In the genomic region with DNA sequence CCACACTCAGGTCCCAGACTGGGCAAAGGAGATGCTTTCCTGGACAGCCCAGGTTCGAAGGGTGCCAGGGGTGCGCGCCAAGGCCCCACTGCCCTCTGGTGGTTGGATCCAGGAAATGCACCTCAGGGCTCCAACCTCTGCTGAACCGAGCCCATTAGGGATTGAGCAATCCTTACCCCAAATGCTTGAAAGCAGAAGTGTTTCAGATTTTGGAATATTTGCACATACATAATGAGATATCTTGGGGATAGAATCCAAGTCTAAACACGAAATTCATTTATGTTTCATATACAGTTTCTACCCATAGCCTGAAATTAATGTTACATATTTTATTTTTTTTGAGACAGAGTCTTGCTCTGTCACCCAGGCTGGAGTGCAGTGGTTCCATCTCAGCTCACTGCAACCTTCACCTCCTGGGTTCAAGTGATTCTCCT, we compare ENCODE assay signal across 1 cellular context.
TF ChIP-seq lines count a peak whose summit lies in the region.

No MANE protein-coding gene starts in this region.

TF ChIP-seq in K562, 482 proteins besides CTCF, POLR2A, EP300 and RAD21 (continued from another document and continues in another):
- TF ChIP-seq, protein P1, sequence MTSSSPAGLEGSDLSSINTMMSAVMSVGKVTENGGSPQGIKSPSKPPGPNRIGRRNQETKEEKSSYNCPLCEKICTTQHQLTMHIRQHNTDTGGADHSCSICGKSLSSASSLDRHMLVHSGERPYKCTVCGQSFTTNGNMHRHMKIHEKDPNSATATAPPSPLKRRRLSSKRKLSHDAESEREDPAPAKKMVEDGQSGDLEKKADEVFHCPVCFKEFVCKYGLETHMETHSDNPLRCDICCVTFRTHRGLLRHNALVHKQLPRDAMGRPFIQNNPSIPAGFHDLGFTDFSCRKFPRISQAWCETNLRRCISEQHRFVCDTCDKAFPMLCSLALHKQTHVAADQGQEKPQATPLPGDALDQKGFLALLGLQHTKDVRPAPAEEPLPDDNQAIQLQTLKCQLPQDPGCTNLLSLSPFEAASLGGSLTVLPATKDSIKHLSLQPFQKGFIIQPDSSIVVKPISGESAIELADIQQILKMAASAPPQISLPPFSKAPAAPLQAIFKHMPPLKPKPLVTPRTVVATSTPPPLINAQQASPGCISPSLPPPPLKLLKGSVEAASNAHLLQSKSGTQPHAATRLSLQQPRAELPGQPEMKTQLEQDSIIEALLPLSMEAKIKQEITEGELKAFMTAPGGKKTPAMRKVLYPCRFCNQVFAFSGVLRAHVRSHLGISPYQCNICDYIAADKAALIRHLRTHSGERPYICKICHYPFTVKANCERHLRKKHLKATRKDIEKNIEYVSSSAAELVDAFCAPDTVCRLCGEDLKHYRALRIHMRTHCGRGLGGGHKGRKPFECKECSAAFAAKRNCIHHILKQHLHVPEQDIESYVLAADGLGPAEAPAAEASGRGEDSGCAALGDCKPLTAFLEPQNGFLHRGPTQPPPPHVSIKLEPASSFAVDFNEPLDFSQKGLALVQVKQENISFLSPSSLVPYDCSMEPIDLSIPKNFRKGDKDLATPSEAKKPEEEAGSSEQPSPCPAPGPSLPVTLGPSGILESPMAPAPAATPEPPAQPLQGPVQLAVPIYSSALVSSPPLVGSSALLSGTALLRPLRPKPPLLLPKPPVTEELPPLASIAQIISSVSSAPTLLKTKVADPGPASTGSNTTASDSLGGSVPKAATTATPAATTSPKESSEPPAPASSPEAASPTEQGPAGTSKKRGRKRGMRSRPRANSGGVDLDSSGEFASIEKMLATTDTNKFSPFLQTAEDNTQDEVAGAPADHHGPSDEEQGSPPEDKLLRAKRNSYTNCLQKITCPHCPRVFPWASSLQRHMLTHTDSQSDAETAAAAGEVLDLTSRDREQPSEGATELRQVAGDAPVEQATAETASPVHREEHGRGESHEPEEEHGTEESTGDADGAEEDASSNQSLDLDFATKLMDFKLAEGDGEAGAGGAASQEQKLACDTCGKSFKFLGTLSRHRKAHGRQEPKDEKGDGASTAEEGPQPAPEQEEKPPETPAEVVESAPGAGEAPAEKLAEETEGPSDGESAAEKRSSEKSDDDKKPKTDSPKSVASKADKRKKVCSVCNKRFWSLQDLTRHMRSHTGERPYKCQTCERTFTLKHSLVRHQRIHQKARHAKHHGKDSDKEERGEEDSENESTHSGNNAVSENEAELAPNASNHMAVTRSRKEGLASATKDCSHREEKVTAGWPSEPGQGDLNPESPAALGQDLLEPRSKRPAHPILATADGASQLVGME (CRISPR knock-in tag; IDR thresholded peaks at IDR 0.05), result 0 out of 2 replicates have a peak, but pooled peaks have one; percentile 16
- TF ChIP-seq RCOR1 (IDR thresholded peaks at IDR 0.05; ENCODE audit: borderline replicate concordance in 1 of 2, low read depth in 2 of 2, low read length in 2 of 2) (peak; percentile 82 to 83; a peak in 3 of 4 replicates), NCOA2 (IDR thresholded peaks at IDR 0.05; ENCODE audit: partially characterized antibody in 2 of 2) (no peak), SP2 (IDR thresholded peaks at IDR 0.05; ENCODE audit: extremely low read depth, low read depth, low read length, poor library complexity, severe bottlenecking) (no peak), MTA2 (IDR thresholded peaks at IDR 0.05; ENCODE audit: low read depth) (no peak), SMARCB1 (IDR thresholded peaks at IDR 0.05; ENCODE audit: insufficient read length, low read depth) (no peak), ZNF830 (CRISPR knock-in tag; IDR thresholded peaks at IDR 0.05) (no peak), ZNF134 (CRISPR knock-in tag; conservative IDR thresholded peaks at IDR 0.05) (0 out of 2 replicates have a peak, but pooled peaks have one; percentile 12), MTA1 (IDR thresholded peaks at IDR 0.05; ENCODE audit: borderline replicate concordance) (no peak), ZNF695 (CRISPR knock-in tag; IDR thresholded peaks at IDR 0.05) (no peak), TEAD1 (CRISPR knock-in tag; IDR thresholded peaks at IDR 0.05) (0 out of 4 replicates have a peak, but pooled peaks of 1 of the 2 experiments have one; percentile 36), PRPF4 (IDR thresholded peaks at IDR 0.05; ENCODE audit: insufficient read depth, low read depth, low read length, poor library complexity, severe bottlenecking) (no peak), ADNP (tag; IDR thresholded peaks at IDR 0.05) (no peak), SMARCC2 (IDR thresholded peaks at IDR 0.05; ENCODE audit: low read depth) (no peak), ZNF764 (CRISPR knock-in tag; IDR thresholded peaks at IDR 0.05; ENCODE audit: low read depth) (no peak), MYNN (IDR thresholded peaks at IDR 0.05) (peak; percentile 80), MYNN (CRISPR knock-in tag; IDR thresholded peaks at IDR 0.05) (no peak), TAF1 (IDR thresholded peaks at IDR 0.05; ENCODE audit: control insufficient read depth, extremely low read depth, insufficient read depth, low read length, severe bottlenecking) (no peak), FOXP1 (CRISPR knock-in tag; IDR thresholded peaks at IDR 0.05) (no peak), ZBTB7A (IDR thresholded peaks at IDR 0.05; ENCODE audit: borderline replicate concordance, control insufficient read depth, low read depth, low read length) (no peak), MEIS2 (IDR thresholded peaks at IDR 0.05; ENCODE audit: partially characterized antibody) (no peak), YBX1 (IDR thresholded peaks at IDR 0.05) (no peak), CBFA2T3 (IDR thresholded peaks at IDR 0.05) (no peak), NBN (IDR thresholded peaks at IDR 0.05; ENCODE audit: low read depth) (peak; percentile 85), SMC3 (conservative IDR thresholded peaks at IDR 0.05; ENCODE audit: insufficient read depth, low read depth, low read length) (peak; percentile 99), ZNF76 (CRISPR knock-in tag; IDR thresholded peaks at IDR 0.05; ENCODE audit: borderline replicate concordance) (no peak), ZNF561 (CRISPR knock-in tag; conservative IDR thresholded peaks at IDR 0.05) (no peak), CCNT2 (IDR thresholded peaks at IDR 0.05; ENCODE audit: borderline replicate concordance, extremely low read depth, insufficient read length, low read depth, low read length) (no peak), RB1 (IDR thresholded peaks at IDR 0.05; ENCODE audit: low read depth) (peak; percentile 79; the same call in 1 of the 2 replicates), ZNF24 (IDR thresholded peaks at IDR 0.05) (peak; percentile 66; the same call in 1 of the 2 replicates), ZNF239 (CRISPR knock-in tag; IDR thresholded peaks at IDR 0.05) (no peak), RHOXF2B (CRISPR knock-in tag; conservative IDR thresholded peaks at IDR 0.05) (no peak), NUFIP1 (IDR thresholded peaks at IDR 0.05; ENCODE audit: partially characterized antibody) (no peak), MEF2A (IDR thresholded peaks at IDR 0.05; ENCODE audit: control insufficient read depth, low read depth, low read length) (no peak), MAFG (tag; conservative IDR thresholded peaks at IDR 0.05) (no peak), PML (IDR thresholded peaks at IDR 0.05; ENCODE audit: low read length) (no peak), CHD4 (IDR thresholded peaks at IDR 0.05; ENCODE audit: insufficient read depth, insufficient replicate concordance, low read depth, low read length, poor library complexity, severe bottlenecking) (no peak), ETS2 (tag; IDR thresholded peaks at IDR 0.05; ENCODE audit: borderline replicate concordance, poor library complexity, severe bottlenecking) (no peak), SMAD3 (CRISPR knock-in tag; conservative IDR thresholded peaks at IDR 0.05) (no peak), ZNF121 (CRISPR knock-in tag; conservative IDR thresholded peaks at IDR 0.05) (no peak)
- TF ChIP-seq, protein P2, sequence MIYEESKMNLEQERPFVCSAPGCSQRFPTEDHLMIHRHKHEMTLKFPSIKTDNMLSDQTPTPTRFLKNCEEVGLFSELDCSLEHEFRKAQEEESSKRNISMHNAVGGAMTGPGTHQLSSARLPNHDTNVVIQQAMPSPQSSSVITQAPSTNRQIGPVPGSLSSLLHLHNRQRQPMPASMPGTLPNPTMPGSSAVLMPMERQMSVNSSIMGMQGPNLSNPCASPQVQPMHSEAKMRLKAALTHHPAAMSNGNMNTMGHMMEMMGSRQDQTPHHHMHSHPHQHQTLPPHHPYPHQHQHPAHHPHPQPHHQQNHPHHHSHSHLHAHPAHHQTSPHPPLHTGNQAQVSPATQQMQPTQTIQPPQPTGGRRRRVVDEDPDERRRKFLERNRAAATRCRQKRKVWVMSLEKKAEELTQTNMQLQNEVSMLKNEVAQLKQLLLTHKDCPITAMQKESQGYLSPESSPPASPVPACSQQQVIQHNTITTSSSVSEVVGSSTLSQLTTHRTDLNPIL (CRISPR knock-in tag; IDR thresholded peaks at IDR 0.05), result no peak
- TF ChIP-seq, protein P3, sequence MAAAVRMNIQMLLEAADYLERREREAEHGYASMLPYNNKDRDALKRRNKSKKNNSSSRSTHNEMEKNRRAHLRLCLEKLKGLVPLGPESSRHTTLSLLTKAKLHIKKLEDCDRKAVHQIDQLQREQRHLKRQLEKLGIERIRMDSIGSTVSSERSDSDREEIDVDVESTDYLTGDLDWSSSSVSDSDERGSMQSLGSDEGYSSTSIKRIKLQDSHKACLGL (CRISPR knock-in tag; IDR thresholded peaks at IDR 0.05; ENCODE audit: borderline replicate concordance, poor library complexity, severe bottlenecking), result no peak
- TF ChIP-seq, protein P4, sequence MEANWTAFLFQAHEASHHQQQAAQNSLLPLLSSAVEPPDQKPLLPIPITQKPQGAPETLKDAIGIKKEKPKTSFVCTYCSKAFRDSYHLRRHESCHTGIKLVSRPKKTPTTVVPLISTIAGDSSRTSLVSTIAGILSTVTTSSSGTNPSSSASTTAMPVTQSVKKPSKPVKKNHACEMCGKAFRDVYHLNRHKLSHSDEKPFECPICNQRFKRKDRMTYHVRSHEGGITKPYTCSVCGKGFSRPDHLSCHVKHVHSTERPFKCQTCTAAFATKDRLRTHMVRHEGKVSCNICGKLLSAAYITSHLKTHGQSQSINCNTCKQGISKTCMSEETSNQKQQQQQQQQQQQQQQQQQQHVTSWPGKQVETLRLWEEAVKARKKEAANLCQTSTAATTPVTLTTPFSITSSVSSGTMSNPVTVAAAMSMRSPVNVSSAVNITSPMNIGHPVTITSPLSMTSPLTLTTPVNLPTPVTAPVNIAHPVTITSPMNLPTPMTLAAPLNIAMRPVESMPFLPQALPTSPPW (CRISPR knock-in tag; IDR thresholded peaks at IDR 0.05), result no peak
- TF ChIP-seq, protein P5, sequence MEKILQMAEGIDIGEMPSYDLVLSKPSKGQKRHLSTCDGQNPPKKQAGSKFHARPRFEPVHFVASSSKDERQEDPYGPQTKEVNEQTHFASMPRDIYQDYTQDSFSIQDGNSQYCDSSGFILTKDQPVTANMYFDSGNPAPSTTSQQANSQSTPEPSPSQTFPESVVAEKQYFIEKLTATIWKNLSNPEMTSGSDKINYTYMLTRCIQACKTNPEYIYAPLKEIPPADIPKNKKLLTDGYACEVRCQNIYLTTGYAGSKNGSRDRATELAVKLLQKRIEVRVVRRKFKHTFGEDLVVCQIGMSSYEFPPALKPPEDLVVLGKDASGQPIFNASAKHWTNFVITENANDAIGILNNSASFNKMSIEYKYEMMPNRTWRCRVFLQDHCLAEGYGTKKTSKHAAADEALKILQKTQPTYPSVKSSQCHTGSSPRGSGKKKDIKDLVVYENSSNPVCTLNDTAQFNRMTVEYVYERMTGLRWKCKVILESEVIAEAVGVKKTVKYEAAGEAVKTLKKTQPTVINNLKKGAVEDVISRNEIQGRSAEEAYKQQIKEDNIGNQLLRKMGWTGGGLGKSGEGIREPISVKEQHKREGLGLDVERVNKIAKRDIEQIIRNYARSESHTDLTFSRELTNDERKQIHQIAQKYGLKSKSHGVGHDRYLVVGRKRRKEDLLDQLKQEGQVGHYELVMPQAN (IDR thresholded peaks at IDR 0.05; ENCODE audit: borderline replicate concordance), result no peak
- TF ChIP-seq, protein P6, sequence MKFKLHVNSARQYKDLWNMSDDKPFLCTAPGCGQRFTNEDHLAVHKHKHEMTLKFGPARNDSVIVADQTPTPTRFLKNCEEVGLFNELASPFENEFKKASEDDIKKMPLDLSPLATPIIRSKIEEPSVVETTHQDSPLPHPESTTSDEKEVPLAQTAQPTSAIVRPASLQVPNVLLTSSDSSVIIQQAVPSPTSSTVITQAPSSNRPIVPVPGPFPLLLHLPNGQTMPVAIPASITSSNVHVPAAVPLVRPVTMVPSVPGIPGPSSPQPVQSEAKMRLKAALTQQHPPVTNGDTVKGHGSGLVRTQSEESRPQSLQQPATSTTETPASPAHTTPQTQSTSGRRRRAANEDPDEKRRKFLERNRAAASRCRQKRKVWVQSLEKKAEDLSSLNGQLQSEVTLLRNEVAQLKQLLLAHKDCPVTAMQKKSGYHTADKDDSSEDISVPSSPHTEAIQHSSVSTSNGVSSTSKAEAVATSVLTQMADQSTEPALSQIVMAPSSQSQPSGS (CRISPR knock-in tag; IDR thresholded peaks at IDR 0.05), result no peak
- TF ChIP-seq, protein P7, sequence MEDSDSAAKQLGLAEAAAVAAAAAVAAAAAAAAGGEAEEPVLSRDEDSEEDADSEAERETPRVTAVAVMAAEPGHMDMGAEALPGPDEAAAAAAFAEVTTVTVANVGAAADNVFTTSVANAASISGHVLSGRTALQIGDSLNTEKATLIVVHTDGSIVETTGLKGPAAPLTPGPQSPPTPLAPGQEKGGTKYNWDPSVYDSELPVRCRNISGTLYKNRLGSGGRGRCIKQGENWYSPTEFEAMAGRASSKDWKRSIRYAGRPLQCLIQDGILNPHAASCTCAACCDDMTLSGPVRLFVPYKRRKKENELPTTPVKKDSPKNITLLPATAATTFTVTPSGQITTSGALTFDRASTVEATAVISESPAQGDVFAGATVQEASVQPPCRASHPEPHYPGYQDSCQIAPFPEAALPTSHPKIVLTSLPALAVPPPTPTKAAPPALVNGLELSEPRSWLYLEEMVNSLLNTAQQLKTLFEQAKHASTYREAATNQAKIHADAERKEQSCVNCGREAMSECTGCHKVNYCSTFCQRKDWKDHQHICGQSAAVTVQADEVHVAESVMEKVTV (CRISPR knock-in tag; IDR thresholded peaks at IDR 0.05), result peak; percentile 99
- TF ChIP-seq, protein P8, sequence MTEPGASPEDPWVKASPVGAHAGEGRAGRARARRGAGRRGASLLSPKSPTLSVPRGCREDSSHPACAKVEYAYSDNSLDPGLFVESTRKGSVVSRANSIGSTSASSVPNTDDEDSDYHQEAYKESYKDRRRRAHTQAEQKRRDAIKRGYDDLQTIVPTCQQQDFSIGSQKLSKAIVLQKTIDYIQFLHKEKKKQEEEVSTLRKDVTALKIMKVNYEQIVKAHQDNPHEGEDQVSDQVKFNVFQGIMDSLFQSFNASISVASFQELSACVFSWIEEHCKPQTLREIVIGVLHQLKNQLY (CRISPR knock-in tag; conservative IDR thresholded peaks at IDR 0.05), result no peak
- TF ChIP-seq, protein P9, sequence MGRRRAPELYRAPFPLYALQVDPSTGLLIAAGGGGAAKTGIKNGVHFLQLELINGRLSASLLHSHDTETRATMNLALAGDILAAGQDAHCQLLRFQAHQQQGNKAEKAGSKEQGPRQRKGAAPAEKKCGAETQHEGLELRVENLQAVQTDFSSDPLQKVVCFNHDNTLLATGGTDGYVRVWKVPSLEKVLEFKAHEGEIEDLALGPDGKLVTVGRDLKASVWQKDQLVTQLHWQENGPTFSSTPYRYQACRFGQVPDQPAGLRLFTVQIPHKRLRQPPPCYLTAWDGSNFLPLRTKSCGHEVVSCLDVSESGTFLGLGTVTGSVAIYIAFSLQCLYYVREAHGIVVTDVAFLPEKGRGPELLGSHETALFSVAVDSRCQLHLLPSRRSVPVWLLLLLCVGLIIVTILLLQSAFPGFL (CRISPR knock-in tag; IDR thresholded peaks at IDR 0.05), result no peak
